In the genomic region with DNA sequence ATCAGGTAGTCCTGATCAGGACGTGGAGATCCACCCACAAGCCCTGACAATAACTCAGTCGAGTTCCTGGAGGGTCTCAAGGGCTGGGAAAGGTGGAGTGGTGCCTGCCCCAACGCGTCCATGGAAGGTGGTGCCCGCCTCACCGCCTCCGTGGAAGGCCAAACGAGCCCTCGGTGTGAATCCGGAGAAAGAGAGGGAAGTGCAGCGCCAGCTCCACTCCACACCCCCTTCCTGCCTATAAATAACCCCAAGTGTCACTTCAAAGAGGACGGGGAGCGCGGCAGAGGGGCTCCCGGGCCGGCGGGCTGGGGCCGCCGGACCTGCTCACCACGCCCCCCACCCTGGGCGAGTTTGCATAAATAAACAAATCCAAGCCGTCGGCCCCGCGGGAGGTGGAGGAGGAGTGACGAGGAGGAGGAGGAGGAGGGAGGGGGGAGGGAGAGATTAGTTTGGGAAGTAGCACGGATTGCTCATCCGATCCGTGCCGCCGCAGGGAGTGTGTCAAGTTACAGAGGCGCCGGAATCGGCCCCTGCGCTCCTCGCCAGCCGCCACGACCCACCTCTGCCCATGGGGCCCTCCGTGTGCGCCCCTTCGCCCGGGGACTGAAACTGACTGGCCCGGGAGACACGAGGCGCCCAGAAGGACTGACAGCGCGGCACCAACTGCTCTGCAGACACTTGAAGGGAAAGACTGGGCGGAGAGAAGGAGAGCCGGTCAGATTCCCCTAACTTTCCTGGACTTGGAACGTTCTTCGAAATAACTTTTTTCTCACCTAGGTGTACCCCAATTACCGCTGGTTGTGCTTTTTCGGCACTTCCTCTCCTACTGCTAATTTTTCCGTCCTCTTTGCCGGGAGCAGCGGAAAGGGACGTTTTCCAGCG, we compare ENCODE assay signal across 8 cellular contexts. TPM values are rescaled to one million over a fixed set of nuclear protein-coding genes. Genes with fewer than 3 reads are reported as not detected.
DNase-seq lines count a peak whose midpoint lies in the region; ATAC-seq and TF ChIP-seq lines count a peak whose summit lies in the region.

A gene (plus strand): TSS at position 473 of the 882 bp plus-strand sequence. CDS start 518 bp downstream, outside the sequence.

- no peaks in the 10 kb centered on the region for H3K36me3 ChIP-seq in heart left ventricle

- H3K27ac ChIP-seq in heart left ventricle = peak within 1 kb of the TSS in 10 of 12 donors; percentile 10 to 72 (median 45)

- H3K4me3 ChIP-seq in AG10803 (ENCODE audit: low read length) = peak within 1 kb of the TSS; percentile 73
- H3K4me3 ChIP-seq in heart left ventricle = peak within 1 kb of the TSS; percentile 35 to 67 (median 56)

- H3K4me3 Mint-ChIP-seq in activated T-cell treated with anti-CD3 and anti-CD28 coated beads, Interleukin-2, amount 50 U/mL, for 72 hours = peak within 1 kb of the TSS; percentile 57 to 72
- H3K4me3 Mint-ChIP-seq in progenitor cell of endocrine pancreas (ENCODE audit: low read depth) = peak within 1 kb of the TSS; percentile 72

- H3K9me3 Mint-ChIP-seq in activated T-cell treated with anti-CD3 and anti-CD28 coated beads, Interleukin-2, amount 50 U/mL, for 72 hours = peaks cover 0 to under 1% of the 10 kb centered on the region in 2 donors
- no peaks in the 10 kb centered on the region for H3K9me3 Mint-ChIP-seq in progenitor cell of endocrine pancreas (ENCODE audit: low read depth)

- peaks cover 0 to 35% (median 4%) of the 10 kb centered on the region in 9 donors for H3K27me3 ChIP-seq in heart left ventricle

- intact Hi-C loops in heart left ventricle (cut with DNase I) = loop anchor here in 8 of 10 donors (2.0 to 10.0 kb wide), 8 partner anchors 69 to 159 kb away; no protein-coding TSS in a partner anchor

- no peaks in the 10 kb centered on the region for H3K9me3 ChIP-seq in heart left ventricle

- no peak for TF ChIP-seq POLR2A in heart left ventricle (IDR thresholded peaks at IDR 0.05)

- H3K27ac Mint-ChIP-seq in activated T-cell treated with anti-CD3 and anti-CD28 coated beads, Interleukin-2, amount 50 U/mL, for 72 hours = no peak within 1 kb of the TSS
- peak within 1 kb of the TSS; percentile 42 for H3K27ac Mint-ChIP-seq in progenitor cell of endocrine pancreas

- H3K4me1 ChIP-seq in heart left ventricle = peaks cover 0 to 27% (median 11%) of the 10 kb centered on the region in 12 donors

- peak in 1 of 2 donors; percentile 13 for ATAC-seq in activated T-cell treated with anti-CD3 and anti-CD28 coated beads, Interleukin-2, amount 50 U/mL, for 72 hours (replicated peaks in 1 of 2)
- ATAC-seq in heart left ventricle = peak in 3 of 4 donors; percentile 48 to 57 (median 50)
- no peak for ATAC-seq in GM19397 (IDR thresholded peaks at IDR 0.05; ENCODE audit: unreplicated experiment)
- ATAC-seq in HG02852 (IDR thresholded peaks at IDR 0.05; ENCODE audit: unreplicated experiment) = no peak

- peaks cover 0 to 1% of the 10 kb centered on the region in 2 donors for H3K36me3 Mint-ChIP-seq in activated T-cell treated with anti-CD3 and anti-CD28 coated beads, Interleukin-2, amount 50 U/mL, for 72 hours (ENCODE audit: insufficient read depth in 2 of 2)
- H3K36me3 Mint-ChIP-seq in progenitor cell of endocrine pancreas (ENCODE audit: insufficient read depth) = no peaks in the 10 kb centered on the region

- 0 to 2% (median 1%) methylated on average over 47 to 58 of the region's 58 CpGs for WGBS in heart left ventricle, 4 donors

- peaks cover 56% of the 10 kb centered on the region for H3K27me3 Mint-ChIP-seq in activated T-cell treated with anti-CD3 and anti-CD28 coated beads, Interleukin-2, amount 50 U/mL, for 72 hours (ENCODE audit: low read depth)
- peaks cover 78% of the 10 kb centered on the region for H3K27me3 Mint-ChIP-seq in progenitor cell of endocrine pancreas

- DNase-seq in AG10803 (ENCODE audit: low read depth) (peak; percentile 63), HPDE6-E6E7 (ENCODE audit: extremely low spot score) (peak; percentile 45), heart left ventricle (peak in 4 of 5 donors; percentile 38 to 60 (median 45)), progenitor cell of endocrine pancreas (ENCODE audit: low spot score, unreplicated experiment) (peak; percentile 26), SK-N-DZ (ENCODE audit: low spot score) (no peak)
- DNase-seq in activated T-cell treated with anti-CD3 and anti-CD28 coated beads, Interleukin-2, amount 50 U/mL, for 72 hours = no peak

- no peak for TF ChIP-seq CTCF in AG10803 (conservative IDR thresholded peaks at IDR 0.05; ENCODE audit: low read length)
- TF ChIP-seq CTCF in heart left ventricle (IDR thresholded peaks at IDR 0.05) = no peak
- no peak for TF ChIP-seq CTCF in progenitor cell of endocrine pancreas (IDR thresholded peaks at IDR 0.05; ENCODE audit: unreplicated experiment)

- peaks cover 14% of the 10 kb centered on the region for H3K4me1 Mint-ChIP-seq in activated T-cell treated with anti-CD3 and anti-CD28 coated beads, Interleukin-2, amount 50 U/mL, for 72 hours (ENCODE audit: low read depth)
- H3K4me1 Mint-ChIP-seq in progenitor cell of endocrine pancreas (ENCODE audit: low read depth) = peaks cover 10% of the 10 kb centered on the region

RNA-seq across cellular contexts. Expression of the gene that starts here (rescaled TPM):
- not detected for total RNA-seq in activated T-cell treated with anti-CD3 and anti-CD28 coated beads, Interleukin-2, amount 50 U/mL, for 72 hours
- 1 to 10 TPM; 1.0 to 4.0 (median 1.7) TPM for total RNA-seq in heart left ventricle
- polyA plus RNA-seq in heart left ventricle = 1 to 10 TPM; 1.2 to 2.0 TPM
- total RNA-seq in progenitor cell of endocrine pancreas = 0.43 and 0.47 TPM in 2 replicates
- 0.03 TPM in 1 of 2 replicates, not detected in the other for polyA plus RNA-seq in SK-N-DZ (2014; cell fraction: cytosol; rRNA removed)
- polyA plus RNA-seq in SK-N-DZ (2014; cell fraction: nucleus; rRNA removed) = 0.59 and 3.1 TPM in 2 replicates

Comparison
In these comparisons a context has a peak if more than half of its experiments do, and no peak if none do; other contexts are left out.
1. Peak in DNase-seq in progenitor cell of endocrine pancreas; RNA of the gene not detected or under 1 TPM.
2. DNase-seq: peak in AG10803 (single experiment), HPDE6-E6E7 (single experiment) and heart left ventricle (4 of 5); none in activated T-cell treated with anti-CD3 and anti-CD28 coated beads, Interleukin-2, amount 50 U/mL, for 72 hours (0 of 2) and SK-N-DZ (single experiment).
3. ATAC-seq: peak in heart left ventricle (3 of 4); none in GM19397 (single experiment) and HG02852 (single experiment).